8 cellular contexts compared by ENCODE assay signal in genomic region chr7:151245360-151246160, GRCh38. TPM values are rescaled to one million over a fixed set of nuclear protein-coding genes. Genes with fewer than 3 reads are reported as not detected.
A peak's percentile ranks its signal among the peaks of the same experiment; 100 is the strongest.
DNase-seq lines count a peak whose midpoint lies in the region; ATAC-seq and TF ChIP-seq lines count a peak whose summit lies in the region.

No MANE protein-coding gene starts in this region.

- peaks cover 7% of the 10 kb centered on the region for H3K27me3 Mint-ChIP-seq in HFFc6 (ENCODE audit: insufficient read depth)

- peak overlapping the region in 1 of 4 donors; percentile 21 for H3K27ac ChIP-seq in body of pancreas

- H3K4me1 ChIP-seq in body of pancreas = peaks cover 65% of the 10 kb centered on the region

- H3K4me3 Mint-ChIP-seq in HFFc6 = peak overlapping the region; percentile 95

- WGBS in body of pancreas, 2 donors = 15 to 23% methylated on average over 6 to 41 of the region's 60 CpGs

- peaks cover 36% of the 10 kb centered on the region for H3K4me1 Mint-ChIP-seq in HFFc6 (ENCODE audit: low read depth)

- H3K27ac Mint-ChIP-seq in HFFc6 = peak overlapping the region; percentile 85; the same call in 1 of the 2 replicates

- ATAC-seq in body of pancreas = no peak
- ATAC-seq in HG02610 (IDR thresholded peaks at IDR 0.05; ENCODE audit: unreplicated experiment) = no peak
- ATAC-seq in GM19467 (IDR thresholded peaks at IDR 0.05; ENCODE audit: unreplicated experiment) = no peak

- no peak for TF ChIP-seq POLR2A in body of pancreas (IDR thresholded peaks at IDR 0.05)

- no peaks in the 10 kb centered on the region for H3K9me3 Mint-ChIP-seq in HFFc6

- H3K27me3 ChIP-seq in body of pancreas (no peaks in the 10 kb centered on the region), kidney epithelial cell (ENCODE audit: control insufficient read depth, insufficient read depth, low read length) (peaks cover 5% of the 10 kb centered on the region)

- peaks cover 1% of the 10 kb centered on the region; the same call in 1 of the 2 replicates for H3K36me3 Mint-ChIP-seq in HFFc6 (ENCODE audit: low read depth)

- DNase-seq in COLO668 (lab: John Stamatoyannopoulos, UW; ENCODE audit: unreplicated experiment) = peak; percentile 44
- DNase-seq in HFFc6 = no peak
- DNase-seq in T-helper 22 cell (ENCODE audit: low read depth) = peak; percentile 50
- peak in 2 of 4 donors; percentile 45 to 61 for DNase-seq in body of pancreas
- no peak for DNase-seq in kidney epithelial cell (ENCODE audit: low read depth)
- DNase-seq in stimulated activated CD8-positive, alpha-beta memory T cell treated with anti-CD3 and anti-CD28 coated beads, Interleukin-15, amount 100 ng/mL, for 48 hours (ENCODE audit: low read depth in 2 of 2) = peak; percentile 49 to 52

- no peaks in the 10 kb centered on the region for H3K9me3 ChIP-seq in body of pancreas

- H3K36me3 ChIP-seq in body of pancreas (replicated peaks in 1 of 2; ENCODE audit: insufficient read depth in 1 of 2, low read depth in 2 of 2) (no peaks in the 10 kb centered on the region), kidney epithelial cell (ENCODE audit: control insufficient read depth, insufficient read depth, low read length) (no peaks in the 10 kb centered on the region)

- TF ChIP-seq CTCF in HFFc6 (IDR thresholded peaks at IDR 0.05) (peak; percentile 89), body of pancreas (IDR thresholded peaks at IDR 0.05) (peak in 6 of 7 experiments; percentile 20 to 72 (median 40)), kidney epithelial cell (IDR thresholded peaks at IDR 0.05; ENCODE audit: insufficient read depth, low read length, poor library complexity, severe bottlenecking) (peak; percentile 43)

- H3K4me3 ChIP-seq in body of pancreas = no peak overlapping the region
- H3K4me3 ChIP-seq in kidney epithelial cell (ENCODE audit: low read depth, low read length) = peak overlapping the region; percentile 16

- intact Hi-C loops in body of pancreas (cut with DNase I) = no loop called here

RNA-seq across cellular contexts. Expression of gene SMARCD3, which starts 2.9 kb away (rescaled TPM):
- total RNA-seq in HFFc6 (2021; fragmentation: NEBNext Ultra II Directional; extraction: Animal tissue kit (Norgen Biotek cat#: 25700)) = 10 to 100 TPM; 28.0 to 32.9 (median 31.2) TPM
- 10 to 100 TPM; 22.3 to 37.2 TPM for total RNA-seq in body of pancreas
- 12.6 and 28.7 TPM in 2 replicates for total RNA-seq in kidney epithelial cell

RNA-seq across cellular contexts. Expression of gene CHPF2, which starts 13.3 kb away (rescaled TPM):
- total RNA-seq in HFFc6 (2021; fragmentation: NEBNext Ultra II Directional; extraction: Animal tissue kit (Norgen Biotek cat#: 25700)) = 100 to 1,000 TPM; 125 to 171 (median 138) TPM
- total RNA-seq in body of pancreas = 10 to 100 TPM; 24.4 to 52.1 TPM
- 60.0 and 83.9 TPM in 2 replicates for total RNA-seq in kidney epithelial cell

RNA-seq across cellular contexts. Expression of gene ABCF2, which starts 18.6 kb away (rescaled TPM):
- total RNA-seq in HFFc6 (2021; fragmentation: NEBNext Ultra II Directional; extraction: Animal tissue kit (Norgen Biotek cat#: 25700)) = 10 to 100 TPM; 63.8 to 79.7 (median 67.8) TPM
- 10 to 100 TPM; 11.9 to 13.5 TPM for total RNA-seq in body of pancreas
- 75.4 and 78.9 TPM in 2 replicates for total RNA-seq in kidney epithelial cell

RNA-seq across cellular contexts. Expression of gene H2BK1, which starts 35.3 kb away (rescaled TPM):
- total RNA-seq in HFFc6 (2021; fragmentation: NEBNext Ultra II Directional; extraction: Animal tissue kit (Norgen Biotek cat#: 25700)) = not detected
- total RNA-seq in body of pancreas (not detected), kidney epithelial cell (not detected in 2 replicates)

RNA-seq across cellular contexts. Expression of gene ASB10, which starts 58.5 kb away (rescaled TPM):
- total RNA-seq in HFFc6 (2021; fragmentation: NEBNext Ultra II Directional; extraction: Animal tissue kit (Norgen Biotek cat#: 25700)) = not detected
- total RNA-seq in body of pancreas (not detected), kidney epithelial cell (not detected in 2 replicates)

Comparison
In these comparisons a context has a peak if more than half of its experiments do, and no peak if none do; other contexts are left out.
1. DNase-seq: peak in COLO668 (single experiment), T-helper 22 cell (single experiment) and stimulated activated CD8-positive, alpha-beta memory T cell treated with anti-CD3 and anti-CD28 coated beads, Interleukin-15, amount 100 ng/mL, for 48 hours (2 of 2); none in HFFc6 (single experiment) and kidney epithelial cell (single experiment).
2. Peak in every context shown above with its lines, with median percentiles within 50 percentile points of each other: CTCF ChIP-seq.